12 cellular contexts compared by ENCODE assay signal in the genomic region with DNA sequence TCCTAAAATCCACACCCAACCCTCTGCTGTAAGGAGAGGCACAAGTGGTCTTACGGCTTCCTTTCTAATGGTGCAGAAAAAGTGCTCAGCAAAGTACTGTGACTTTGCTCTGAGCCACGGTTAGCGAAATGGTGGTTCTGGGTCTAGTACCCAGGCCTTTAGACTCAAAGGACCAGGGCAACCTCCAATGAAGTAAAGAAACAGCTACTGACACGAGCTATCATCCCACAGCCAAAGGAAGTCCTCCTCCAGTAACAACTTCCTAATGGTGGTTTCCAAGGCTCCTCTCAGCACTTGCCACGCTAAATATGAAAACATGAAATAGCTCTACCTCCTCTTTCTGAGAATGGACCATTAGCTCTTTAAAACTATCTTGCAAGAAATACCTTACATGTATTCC.
DNase-seq lines count a peak whose midpoint lies in the region; ATAC-seq and TF ChIP-seq lines count a peak whose summit lies in the region.
"Had no signal": no experiment of that assay in that cellular context is flagged by ENCODE, and none has a peak within 500 bp of the region (broad histone marks: within the 10 kb centered on the region; RNA-seq: fewer than 3 reads in every experiment).

No MANE protein-coding gene starts in this region.

- no peak overlapping the region for H3K9ac ChIP-seq in mammary epithelial cell (ENCODE audit: insufficient read depth, low read length)
- H3K9ac ChIP-seq: parathyroid adenoma had no signal

- H3K4me1 Mint-ChIP-seq in activated naive CD4-positive, alpha-beta T cell treated with anti-CD3 and anti-CD28 coated beads for 36 hours (ENCODE audit: low read depth) = peaks cover 97% of the 10 kb centered on the region
- peaks cover 59% of the 10 kb centered on the region for H3K4me1 Mint-ChIP-seq in memory B cell

- DNase-seq in activated naive CD4-positive, alpha-beta T cell treated with anti-CD3 and anti-CD28 coated beads for 36 hours = peak; percentile 37
- no peak for DNase-seq in activated naive CD4-positive, alpha-beta T cell treated with Interleukin-2 at 50 U/mL for 16 hours
- peak; percentile 41 to 43 for DNase-seq in activated T-cell treated with anti-CD3 and anti-CD28 coated beads, Interleukin-2, amount 50 U/mL, for 48 hours
- DNase-seq in memory B cell (ENCODE audit: low spot score in 2 of 2) (no peak), NCI-H1105 treated with DMSO at 0.1 percent for 48 hours (lab: John Stamatoyannopoulos, UW) (no peak), mammary epithelial cell (no peak)
- DNase-seq in central memory CD4-positive, alpha-beta T cell = no peak
- DNase-seq: amygdala, GDM1 had no signal

- no TSS peak for BruUV-seq in mammary epithelial cell (replicated peaks; lab: Mats Ljungman, UMichigan)

- CTCF ChIA-PET in activated naive CD4-positive, alpha-beta T cell treated with anti-CD3 and anti-CD28 coated beads for 36 hours (lab: Charles Lee) = interaction anchor here (0.8 to 2.6 kb wide), 15 partner anchors 11 to 176 kb away, joined by 3 to 19 read pairs (median 5); no protein-coding TSS in a partner anchor
- CTCF ChIA-PET in mammary epithelial cell (lab: Charles Lee; ENCODE audit: low non-redundant PET) = no interaction called here

- in situ Hi-C loops in mammary epithelial cell (cut with MboI; ENCODE audit: low sequenced_read_pairs in 2 of 2) = no loop called here

- H3K4me3 ChIP-seq in thymus (ENCODE audit: low read length) (no peak overlapping the region), mammary epithelial cell (replicated peaks in 1 of 3; ENCODE audit: insufficient read depth in 1 of 3, low read depth in 2 of 3, low read length in 3 of 3) (no peak overlapping the region)

- H3K36me3 ChIP-seq in thymus (ENCODE audit: control insufficient read depth, insufficient read depth) = peaks cover 82% of the 10 kb centered on the region
- peaks cover 59% of the 10 kb centered on the region for H3K36me3 ChIP-seq in mammary epithelial cell (ENCODE audit: insufficient read depth, low read length)

- intact Hi-C loops in activated naive CD4-positive, alpha-beta T cell treated with anti-CD3 and anti-CD28 coated beads for 36 hours (cut with micrococcal nuclease) = loop anchor here (2.0 kb wide), 2 partner anchors 42 to 366 kb away; no protein-coding TSS in a partner anchor
- intact Hi-C loops in mammary epithelial cell (cut with micrococcal nuclease) = loop anchor here (5.0 kb wide), 3 partner anchors 57 to 433 kb away; no protein-coding TSS in a partner anchor

- no peaks in the 10 kb centered on the region for H3K27me3 Mint-ChIP-seq in activated naive CD4-positive, alpha-beta T cell treated with anti-CD3 and anti-CD28 coated beads for 36 hours (ENCODE audit: low read depth)
- no peaks in the 10 kb centered on the region for H3K27me3 Mint-ChIP-seq in memory B cell

- H3K9me3 ChIP-seq in thymus (ENCODE audit: control insufficient read depth) (no peaks in the 10 kb centered on the region), mammary epithelial cell (replicated peaks; ENCODE audit: insufficient read depth, low read length) (no peaks in the 10 kb centered on the region)

- no peak overlapping the region for H3K4me2 ChIP-seq in mammary epithelial cell (ENCODE audit: insufficient read depth, low read depth, low read length)

- peaks cover 72% of the 10 kb centered on the region for H3K79me2 ChIP-seq in mammary epithelial cell (ENCODE audit: insufficient read depth, low read length)
- H3K79me2 ChIP-seq: parathyroid adenoma had no signal

- no peaks in the 10 kb centered on the region for H3K9me3 Mint-ChIP-seq in activated naive CD4-positive, alpha-beta T cell treated with anti-CD3 and anti-CD28 coated beads for 36 hours
- no peaks in the 10 kb centered on the region for H3K9me3 Mint-ChIP-seq in memory B cell

- H3K4me1 ChIP-seq in thymus (ENCODE audit: control insufficient read depth, insufficient read depth, low read length) (peaks cover 63% of the 10 kb centered on the region), mammary epithelial cell (ENCODE audit: insufficient read depth, low read length) (peaks cover 22% of the 10 kb centered on the region)
- H3K4me1 ChIP-seq: parathyroid adenoma had no signal

- H3K27ac ChIP-seq in thymus (ENCODE audit: low read depth) (peak overlapping the region; percentile 81), mammary epithelial cell (ENCODE audit: insufficient read depth, low read depth, low read length) (no peak overlapping the region)
- H3K27ac ChIP-seq: epithelial cell of prostate had no signal

- no peak for ATAC-seq in memory B cell (ENCODE audit: low read depth)

- H2AFZ ChIP-seq in mammary epithelial cell (ENCODE audit: low read depth, low read length) = no peak overlapping the region
- H2AFZ ChIP-seq: parathyroid adenoma had no signal

- peak overlapping the region; percentile 74 for H3K4me3 Mint-ChIP-seq in activated naive CD4-positive, alpha-beta T cell treated with anti-CD3 and anti-CD28 coated beads for 36 hours
- no peak overlapping the region for H3K4me3 Mint-ChIP-seq in memory B cell

- H3K27ac Mint-ChIP-seq in activated naive CD4-positive, alpha-beta T cell treated with anti-CD3 and anti-CD28 coated beads for 36 hours = peak overlapping the region; percentile 97
- peak overlapping the region; percentile 89 for H3K27ac Mint-ChIP-seq in memory B cell

- dilution Hi-C loops in mammary epithelial cell (cut with HindIII; ENCODE audit: low sequenced_read_pairs) = loop anchor here (5.0 kb wide), 1 partner anchor 37 kb away; no protein-coding TSS in a partner anchor

- H3K36me3 Mint-ChIP-seq in activated naive CD4-positive, alpha-beta T cell treated with anti-CD3 and anti-CD28 coated beads for 36 hours (ENCODE audit: low read depth) = peaks cover 100% of the 10 kb centered on the region
- peaks cover 59% of the 10 kb centered on the region for H3K36me3 Mint-ChIP-seq in memory B cell

- H4K20me1 ChIP-seq in mammary epithelial cell (ENCODE audit: insufficient read depth, low read length) = no peaks in the 10 kb centered on the region

- 62% methylated on average over 5 of the region's 5 CpGs for WGBS in thymus
- WGBS in mammary epithelial cell (ENCODE audit: low coverage, missing lambda C conversion rate) = 92% methylated on average over 5 of the region's 5 CpGs

- no peak for TF ChIP-seq CTCF in mammary epithelial cell (conservative IDR thresholded peaks at IDR 0.05 in 1 of 2, IDR thresholded peaks at IDR 0.05 in 1 of 2; ENCODE audit: extremely low read depth in 1 of 2, insufficient read depth in 1 of 2, low read depth in 1 of 2, low read length in 2 of 2)

- H3K27me3 ChIP-seq in thymus (ENCODE audit: control insufficient read depth, insufficient read depth) (no peaks in the 10 kb centered on the region), mammary epithelial cell (ENCODE audit: insufficient read depth, low read length) (no peaks in the 10 kb centered on the region)

Comparison
In these comparisons a context has a peak if more than half of its experiments do, and no peak if none do; other contexts are left out.
1. DNase-seq: peak in activated naive CD4-positive, alpha-beta T cell treated with anti-CD3 and anti-CD28 coated beads for 36 hours (single experiment) and activated T-cell treated with anti-CD3 and anti-CD28 coated beads, Interleukin-2, amount 50 U/mL, for 48 hours (2 of 2); none in activated naive CD4-positive, alpha-beta T cell treated with Interleukin-2 at 50 U/mL for 16 hours (single experiment), memory B cell (0 of 2), central memory CD4-positive, alpha-beta T cell (single experiment), NCI-H1105 treated with DMSO at 0.1 percent for 48 hours (single experiment) and mammary epithelial cell (single experiment).